ENCODE assay signal across 8 cellular contexts in the genomic region with DNA sequence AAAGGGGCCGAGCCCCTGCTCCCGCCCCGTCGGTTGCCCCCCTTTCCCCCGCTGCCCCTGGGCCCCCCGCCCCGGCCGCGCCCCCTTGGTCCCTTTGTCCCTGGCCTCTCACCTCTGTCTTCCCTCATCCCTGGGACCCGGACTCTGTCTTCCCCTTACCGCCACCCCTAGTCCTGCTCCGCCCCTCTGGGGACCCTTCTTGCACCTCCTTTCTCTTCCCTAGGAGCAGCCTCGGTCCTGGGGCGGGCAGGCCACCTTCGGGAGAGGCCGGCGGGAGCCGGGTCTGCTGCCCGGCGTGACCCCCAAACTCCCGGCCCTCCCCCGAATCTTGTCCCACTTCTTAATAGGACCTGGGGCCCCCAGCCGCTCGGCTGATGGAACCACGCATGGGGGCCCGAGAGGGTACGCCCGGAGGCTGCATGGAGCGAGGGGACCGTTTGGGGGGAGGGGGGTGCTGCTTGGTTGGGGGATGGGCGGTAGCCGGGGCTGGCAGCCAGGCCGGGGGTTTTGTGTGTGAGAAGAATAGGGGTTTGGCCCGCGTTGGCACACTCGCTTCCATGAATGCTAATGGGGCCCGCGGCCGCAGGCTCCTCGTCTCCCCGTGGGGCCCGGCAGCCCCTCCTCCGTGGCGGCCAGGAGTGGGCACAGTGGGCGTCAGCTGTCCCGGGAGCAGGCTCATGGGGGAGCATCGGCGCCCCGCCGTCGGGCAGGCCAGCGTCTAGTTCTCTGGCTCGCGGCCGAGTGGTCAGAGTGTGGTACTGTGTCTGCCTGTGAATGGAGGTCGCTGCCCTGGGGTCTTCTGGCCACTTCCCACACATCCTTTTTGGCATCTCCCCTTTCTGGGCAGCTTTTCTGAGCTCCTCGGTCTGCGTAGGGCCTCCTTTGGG. TPM values are rescaled to one million over a fixed set of nuclear protein-coding genes. Genes with fewer than 3 reads are reported as not detected.
A peak's percentile ranks its signal among the peaks of the same experiment; 100 is the strongest.
DNase-seq lines count a peak whose midpoint lies in the region; ATAC-seq and TF ChIP-seq lines count a peak whose summit lies in the region.

No MANE protein-coding gene starts in this region.

- no peak overlapping the region for H2BK20ac ChIP-seq in H9 (ENCODE audit: low read depth, low read length, poor library complexity, severe bottlenecking)

- no peak overlapping the region for H2AK5ac ChIP-seq in H9 (ENCODE audit: insufficient read length, low read length)

- H3K79me1 ChIP-seq in H9 (ENCODE audit: insufficient read depth, low read depth, low read length, poor library complexity, severe bottlenecking) = no peaks in the 10 kb centered on the region

- no peak overlapping the region for H3K14ac ChIP-seq in H9 (ENCODE audit: insufficient read depth, low read length)

- H3K36me3 Mint-ChIP-seq in H9 (ENCODE audit: insufficient read depth in 1 of 3, low read depth in 3 of 3) = peaks cover 0 to 12% (median 9%) of the 10 kb centered on the region in 3 experiments; a peak in 6 of 7 replicates

- H3K4me1 Mint-ChIP-seq in H9 = peaks cover 10 to 19% of the 10 kb centered on the region in 2 experiments

- no peak for ATAC-seq in GM21619 (IDR thresholded peaks at IDR 0.05; ENCODE audit: unreplicated experiment)
- no peak for ATAC-seq in GM18502 (IDR thresholded peaks at IDR 0.05; ENCODE audit: poor library complexity, unreplicated experiment)

- H3K4me1 ChIP-seq in H9 (ENCODE audit: insufficient read depth, low read length) (no peaks in the 10 kb centered on the region; the same call in 1 of the 2 replicates), SJCRH30 (no peaks in the 10 kb centered on the region), right atrium auricular region (peaks cover 3 to 21% of the 10 kb centered on the region in 2 donors)

- no peak overlapping the region for H2BK12ac ChIP-seq in H9 (ENCODE audit: insufficient read length, low read depth, low read length)

- H3K9me3 Mint-ChIP-seq in H9 = peaks cover 0 to 5% of the 10 kb centered on the region in 2 experiments; a peak in 2 of 5 replicates

- H3K27ac Mint-ChIP-seq in H9 = no peak overlapping the region

- H4K20me1 ChIP-seq in H9 (ENCODE audit: control insufficient read depth, insufficient read depth, insufficient read length) = no peaks in the 10 kb centered on the region

- no peak overlapping the region for H2BK120ac ChIP-seq in H9 (ENCODE audit: low read depth, low read length, poor library complexity, severe bottlenecking)

- no peak overlapping the region for H4K5ac ChIP-seq in H9 (ENCODE audit: insufficient read length, low read depth, low read length)

- no peak overlapping the region for H2AFZ ChIP-seq in H9 (ENCODE audit: low read length)

- no peak overlapping the region for H2BK5ac ChIP-seq in H9 (ENCODE audit: insufficient read length, low read length)

- H3K23ac ChIP-seq in H9 (ENCODE audit: insufficient read length, low read depth, low read length) = no peak overlapping the region

- peaks cover 28% of the 10 kb centered on the region for H3K27me3 Mint-ChIP-seq in H9 (ENCODE audit: low read depth)

- no peak overlapping the region for H4K8ac ChIP-seq in H9 (replicated peaks; ENCODE audit: insufficient read length, low read depth, low read length)

- H3T11ph ChIP-seq in H9 (ENCODE audit: low read length) = no peak overlapping the region

- H3K36me3 ChIP-seq in SJCRH30 = no peaks in the 10 kb centered on the region
- no peaks in the 10 kb centered on the region for H3K36me3 ChIP-seq in right atrium auricular region

- H3K56ac ChIP-seq in H9 (ENCODE audit: insufficient read length, low read depth, low read length) = no peak overlapping the region

- H3K9me3 ChIP-seq in H9 (ENCODE audit: control insufficient read depth, low read depth, low read length) (no peaks in the 10 kb centered on the region), SJCRH30 (replicated peaks) (no peaks in the 10 kb centered on the region), right atrium auricular region (no peaks in the 10 kb centered on the region)

- no CpG with 5 or more reads among the region's 58 CpGs for WGBS in H9 (ENCODE audit: extremely low coverage, insufficient read length, low lambda C conversion rate)

- H3K4me3 Mint-ChIP-seq in H9 = peak overlapping the region; percentile 67 to 89

- no peak overlapping the region for H3K27ac ChIP-seq in H9 (ENCODE audit: insufficient read length, low read depth, low read length)
- H3K27ac ChIP-seq in SJCRH30 = no peak overlapping the region
- H3K27ac ChIP-seq in right atrium auricular region = no peak overlapping the region

- H3K18ac ChIP-seq in H9 (ENCODE audit: insufficient read length, low read depth, low read length) = no peak overlapping the region

- H4K91ac ChIP-seq in H9 (ENCODE audit: insufficient read length, low read depth, low read length) = no peak overlapping the region

- DNase-seq in H9 = peak; percentile 34
- no peak for DNase-seq in SJCRH30
- no peak for DNase-seq in right atrium auricular region (ENCODE audit: low spot score)
- DNase-seq in retinal pigment epithelial cell (ENCODE audit: low read depth) = no peak
- DNase-seq in germinal center (ENCODE audit: low spot score) = no peak
- no peak for DNase-seq in Kasumi-1 (lab: John Stamatoyannopoulos, UW)

- H3K23me2 ChIP-seq in H9 (ENCODE audit: insufficient read length, low read depth, low read length, poor library complexity, severe bottlenecking) = peaks cover 15% of the 10 kb centered on the region

- no peaks in the 10 kb centered on the region for H3K79me2 ChIP-seq in H9 (ENCODE audit: insufficient read depth, low read length)

- H3K27me3 ChIP-seq in H9 (ENCODE audit: insufficient read depth, low read length) (no peaks in the 10 kb centered on the region), SJCRH30 (peaks cover 2% of the 10 kb centered on the region; the same call in 1 of the 2 replicates), right atrium auricular region (peaks cover 3 to 15% of the 10 kb centered on the region in 2 donors)

- H3K9ac ChIP-seq in H9 (ENCODE audit: extremely low read depth, insufficient read length, low read length) = no peak overlapping the region

- no peak overlapping the region for H2BK15ac ChIP-seq in H9 (ENCODE audit: low read depth, low read length)

- no peak overlapping the region for H3K4ac ChIP-seq in H9 (ENCODE audit: low read depth, low read length)

- H3K4me2 ChIP-seq in H9 (ENCODE audit: insufficient read depth, insufficient read length, low read length) = peak overlapping the region; percentile 36

- H3K4me3 ChIP-seq in SJCRH30 (peak overlapping the region; percentile 73), right atrium auricular region (peak overlapping the region; percentile 34 to 58), retinal pigment epithelial cell (ENCODE audit: low read length) (peak overlapping the region; percentile 19)

- TF ChIP-seq CTCF in H9 (conservative IDR thresholded peaks at IDR 0.05) = no peak
- TF ChIP-seq CTCF in right atrium auricular region (IDR thresholded peaks at IDR 0.05) = no peak
- TF ChIP-seq CTCF in retinal pigment epithelial cell (conservative IDR thresholded peaks at IDR 0.05; ENCODE audit: low read depth, low read length) = no peak

RNA-seq across cellular contexts. Expression of a gene that starts 1.0 kb away (rescaled TPM):
- total RNA-seq in H9 (2021) (14.2 and 14.4 TPM in 2 replicates), right atrium auricular region (10 to 100 TPM in 1 of 2 donors, 1 to 10 TPM in 1; 3.0 to 48.4 TPM)
- 4.9 and 5.0 TPM in 2 replicates for total RNA-seq in SJCRH30 (2014; rRNA removed; shearing (Covaris generic))

Comparison
In these comparisons a context has a peak if more than half of its experiments do, and no peak if none do; other contexts are left out.
1. H3K4me3 ChIP-seq: peak in every context shown above with its lines; median percentile 73 in SJCRH30; 46 in right atrium auricular region; 19 in retinal pigment epithelial cell.